In the genomic region with DNA sequence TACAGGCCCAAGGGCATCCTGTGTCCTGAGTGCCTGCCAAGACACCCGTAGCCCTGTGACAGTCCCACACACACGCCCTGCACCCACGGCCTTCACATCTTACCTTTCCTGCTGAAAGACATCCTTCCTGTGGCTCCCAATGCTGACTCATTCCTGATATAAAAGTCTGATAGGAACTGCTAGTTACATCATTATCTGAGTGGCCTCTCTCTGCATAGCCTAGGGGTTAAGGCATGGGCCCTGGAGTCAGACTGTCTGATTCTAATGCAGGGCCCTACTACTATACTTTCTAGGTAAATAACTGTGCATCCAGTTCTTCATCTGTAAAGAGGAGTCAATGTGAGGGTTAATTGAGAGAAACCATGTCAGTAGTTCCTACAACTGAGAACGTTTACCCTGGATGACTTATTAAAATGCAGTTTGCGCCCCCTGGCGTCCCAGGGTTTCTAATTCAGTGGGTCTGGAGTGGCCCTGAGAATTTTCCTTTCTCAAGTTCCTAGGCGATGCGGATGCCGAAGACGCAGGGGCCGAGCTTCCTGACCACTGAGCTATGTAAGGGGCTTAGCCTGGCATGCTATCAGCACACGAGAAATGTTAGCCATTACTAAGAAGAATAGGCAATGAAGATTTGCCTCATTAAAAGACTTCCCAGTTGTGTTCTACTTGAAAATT, we compare ENCODE assay signal across 8 cellular contexts. TPM values are rescaled to one million over a fixed set of nuclear protein-coding genes. Genes with fewer than 3 reads are reported as not detected.
DNase-seq lines count a peak whose midpoint lies in the region; ATAC-seq and TF ChIP-seq lines count a peak whose summit lies in the region.

No MANE protein-coding gene starts in this region.

- intact Hi-C loops in left cardiac atrium (cut with DNase I) = loop anchor here (2.0 kb wide), 1 partner anchor 121 kb away; no protein-coding TSS in a partner anchor
- intact Hi-C loops in psoas muscle (cut with DNase I) = loop anchor here (1.0 to 2.0 kb wide), 2 partner anchors 121 kb away; no protein-coding TSS in a partner anchor

- H3K36me3 ChIP-seq in psoas muscle (ENCODE audit: insufficient read depth in 1 of 2, low read depth in 1 of 2) = no peaks in the 10 kb centered on the region

- H3K4me1 ChIP-seq in psoas muscle = no peaks in the 10 kb centered on the region

- no peaks in the 10 kb centered on the region for H3K9me3 ChIP-seq in psoas muscle

- DNase-seq in DMS79 (lab: John Stamatoyannopoulos, UW) = peak; percentile 5
- DNase-seq in H4 (ENCODE audit: low spot score) = peak; percentile 64
- peak; percentile 86 for DNase-seq in NAMALWA (ENCODE audit: low spot score)
- peak in 1 of 2 donors; percentile 76 for DNase-seq in activated naive CD4-positive, alpha-beta T cell treated with anti-CD3 and anti-CD28 coated beads, Interleukin-2, amount 50 U/mL, for 72 hours (ENCODE audit: low spot score in 2 of 2)
- DNase-seq in left cardiac atrium = peak; percentile 82
- peak; percentile 60 to 73 for DNase-seq in psoas muscle

- 19 to 22% (median 19%) methylated on average over 12 of the region's 12 CpGs for WGBS in psoas muscle, 3 donors

- peak; percentile 58 for TF ChIP-seq CTCF in psoas muscle (IDR thresholded peaks at IDR 0.05)

- ATAC-seq in SK-N-SH treated with all-trans-retinoic acid at 6 μM for 48 hours (peak; percentile 82), left cardiac atrium (peak; percentile 69 to 70), psoas muscle (peak in 2 of 4 donors; percentile 34 to 39), HG03139 (IDR thresholded peaks at IDR 0.05; ENCODE audit: unreplicated experiment) (no peak)
- peak; percentile 67 to 81 for ATAC-seq in activated naive CD4-positive, alpha-beta T cell treated with anti-CD3 and anti-CD28 coated beads, Interleukin-2, amount 50 U/mL, for 72 hours

- no peaks in the 10 kb centered on the region for H3K27me3 ChIP-seq in psoas muscle (ENCODE audit: insufficient read depth in 3 of 3, low read length in 2 of 3)

- H3K36me3 Mint-ChIP-seq in activated naive CD4-positive, alpha-beta T cell treated with anti-CD3 and anti-CD28 coated beads, Interleukin-2, amount 50 U/mL, for 72 hours = no peaks in the 10 kb centered on the region

- H3K27ac ChIP-seq in psoas muscle = no peak overlapping the region

- no peak overlapping the region for H3K27ac Mint-ChIP-seq in activated naive CD4-positive, alpha-beta T cell treated with anti-CD3 and anti-CD28 coated beads, Interleukin-2, amount 50 U/mL, for 72 hours

- H3K4me3 ChIP-seq in psoas muscle = no peak overlapping the region

- H3K9me3 Mint-ChIP-seq in activated naive CD4-positive, alpha-beta T cell treated with anti-CD3 and anti-CD28 coated beads, Interleukin-2, amount 50 U/mL, for 72 hours = no peaks in the 10 kb centered on the region

TF ChIP-seq in SK-N-SH treated with all-trans-retinoic acid at 6 μM for 48 hours, 23 proteins besides CTCF, POLR2A, EP300 and RAD21:
- no peak for TF ChIP-seq ESRRG (CRISPR knock-in tag; IDR thresholded peaks at IDR 0.05)
- 0 out of 2 replicates have a peak, but pooled peaks have one; percentile 15 for TF ChIP-seq TSHZ2 (CRISPR knock-in tag; IDR thresholded peaks at IDR 0.05)

RNA-seq across cellular contexts. Expression of gene GPR45, which starts 6.0 kb away (rescaled TPM):
- total RNA-seq in H4 (2014; rRNA removed; shearing (Covaris generic)) = not detected in 2 replicates
- not detected for total RNA-seq in activated naive CD4-positive, alpha-beta T cell treated with anti-CD3 and anti-CD28 coated beads, Interleukin-2, amount 50 U/mL, for 72 hours
- not detected for total RNA-seq in left cardiac atrium
- total RNA-seq in psoas muscle = not detected
- polyA plus RNA-seq in psoas muscle = under 1 TPM in 1 of 3 donors, not detected in 2; 0.03 TPM
